ENCODE assay signal across 9 cellular contexts in the genomic region with DNA sequence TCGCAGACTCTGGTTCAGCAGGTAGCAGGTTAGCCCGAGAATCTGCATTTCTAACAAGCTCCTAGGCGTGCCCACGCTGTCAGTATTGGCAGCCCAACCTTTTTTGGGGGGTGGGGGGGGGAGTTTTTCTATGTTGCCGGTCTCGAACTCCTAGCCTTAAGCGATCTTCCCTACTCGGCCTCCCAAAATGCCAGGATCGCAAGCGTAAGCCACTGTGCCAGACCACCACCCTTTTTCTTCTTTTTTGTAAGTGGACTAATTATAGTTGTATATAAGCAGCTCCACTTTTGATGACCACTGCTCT. TPM values are rescaled to one million over a fixed set of nuclear protein-coding genes. Genes with fewer than 3 reads are reported as not detected.
DNase-seq lines count a peak whose midpoint lies in the region; ATAC-seq and TF ChIP-seq lines count a peak whose summit lies in the region.
"Had no signal": no experiment of that assay in that cellular context is flagged by ENCODE, and none has a peak within 500 bp of the region (broad histone marks: within the 10 kb centered on the region; RNA-seq: fewer than 3 reads in every experiment).

No MANE protein-coding gene starts in this region.

- H4K20me1 ChIP-seq in DND-41 (ENCODE audit: insufficient read depth, low read length): peaks cover 7% of the 10 kb centered on the region; the same call in 1 of the 2 replicates

- peak overlapping the region; percentile 99 for H3K4me3 Mint-ChIP-seq in central memory CD8-positive, alpha-beta T cell
- H3K4me3 Mint-ChIP-seq in natural killer cell treated with Interleukin-12 subunit alpha and Interleukin-12 subunit beta and Interleukin-15 and Interleukin-18, amount 100 ng/mL, for 72 hours: peak overlapping the region; percentile 97

- no peaks in the 10 kb centered on the region for H3K9me3 Mint-ChIP-seq in central memory CD8-positive, alpha-beta T cell
- H3K9me3 Mint-ChIP-seq in natural killer cell treated with Interleukin-12 subunit alpha and Interleukin-12 subunit beta and Interleukin-15 and Interleukin-18, amount 100 ng/mL, for 72 hours: no peaks in the 10 kb centered on the region

- DNase-seq in DND-41: no peak
- DNase-seq in central memory CD8-positive, alpha-beta T cell (ENCODE audit: low spot score in 2 of 2): no peak
- no peak for DNase-seq in natural killer cell treated with Interleukin-12 subunit alpha and Interleukin-12 subunit beta and Interleukin-15 and Interleukin-18, amount 100 ng/mL, for 72 hours (ENCODE audit: low spot score)
- DNase-seq in dermis blood vessel endothelial cell: no peak
- DNase-seq in cerebellar cortex (ENCODE audit: low spot score): no peak

- peak overlapping the region; percentile 93 for H3K4me2 ChIP-seq in DND-41 (ENCODE audit: insufficient read depth, low read length)

- H3K9me3 ChIP-seq in DND-41 (ENCODE audit: insufficient read depth, low read length, severe bottlenecking): no peaks in the 10 kb centered on the region

- peak overlapping the region; percentile 87 for H2AFZ ChIP-seq in DND-41 (ENCODE audit: low read depth, low read length)

- peaks cover 8% of the 10 kb centered on the region for H3K36me3 ChIP-seq in DND-41 (ENCODE audit: insufficient read depth, low read length)

- peaks cover 35% of the 10 kb centered on the region for H3K4me1 ChIP-seq in DND-41 (ENCODE audit: insufficient read depth, low read length)

- peak overlapping the region; percentile 74 for H3K27ac ChIP-seq in DND-41 (ENCODE audit: low read length)

- peak overlapping the region; percentile 94 for H3K27ac Mint-ChIP-seq in central memory CD8-positive, alpha-beta T cell (ENCODE audit: low read depth)
- peak overlapping the region; percentile 88 to 97 for H3K27ac Mint-ChIP-seq in natural killer cell treated with Interleukin-12 subunit alpha and Interleukin-12 subunit beta and Interleukin-15 and Interleukin-18, amount 100 ng/mL, for 72 hours

- peaks cover 45% of the 10 kb centered on the region for H3K79me2 ChIP-seq in DND-41 (ENCODE audit: insufficient read depth, low read length)

- ATAC-seq in DND-41 (ENCODE audit: insufficient read depth, low read depth) (no peak), HG03095 (IDR thresholded peaks at IDR 0.05; ENCODE audit: unreplicated experiment) (peak; percentile 13), HG03442 (IDR thresholded peaks at IDR 0.05; ENCODE audit: unreplicated experiment) (no peak), HG03039 (IDR thresholded peaks at IDR 0.05; ENCODE audit: unreplicated experiment) (no peak)
- no peak for ATAC-seq in central memory CD8-positive, alpha-beta T cell (replicated peaks; ENCODE audit: extremely low read depth, poor library complexity, severe bottlenecking)
- no peak for ATAC-seq in natural killer cell treated with Interleukin-12 subunit alpha and Interleukin-12 subunit beta and Interleukin-15 and Interleukin-18, amount 100 ng/mL, for 72 hours

- peak overlapping the region; percentile 68 for H3K9ac ChIP-seq in DND-41 (ENCODE audit: low read depth, low read length)

- no peaks in the 10 kb centered on the region for H3K27me3 Mint-ChIP-seq in central memory CD8-positive, alpha-beta T cell
- H3K27me3 Mint-ChIP-seq in natural killer cell treated with Interleukin-12 subunit alpha and Interleukin-12 subunit beta and Interleukin-15 and Interleukin-18, amount 100 ng/mL, for 72 hours: no peaks in the 10 kb centered on the region

- H3K36me3 Mint-ChIP-seq in central memory CD8-positive, alpha-beta T cell (ENCODE audit: insufficient read depth): peaks cover 21% of the 10 kb centered on the region
- no peaks in the 10 kb centered on the region for H3K36me3 Mint-ChIP-seq in natural killer cell treated with Interleukin-12 subunit alpha and Interleukin-12 subunit beta and Interleukin-15 and Interleukin-18, amount 100 ng/mL, for 72 hours

- H3K27me3 ChIP-seq in DND-41 (ENCODE audit: insufficient read depth, low read length, poor library complexity): no peaks in the 10 kb centered on the region

- peak overlapping the region; percentile 45 to 96; a peak in 3 of 4 replicates for H3K4me3 ChIP-seq in DND-41 (ENCODE audit: low read depth in 1 of 2, low read length in 2 of 2)

- H3K4me1 Mint-ChIP-seq in central memory CD8-positive, alpha-beta T cell: peaks cover 28% of the 10 kb centered on the region
- peaks cover 15 to 36% of the 10 kb centered on the region in 2 donors for H3K4me1 Mint-ChIP-seq in natural killer cell treated with Interleukin-12 subunit alpha and Interleukin-12 subunit beta and Interleukin-15 and Interleukin-18, amount 100 ng/mL, for 72 hours (ENCODE audit: low read depth in 2 of 2)

- TF ChIP-seq CTCF in DND-41 (IDR thresholded peaks at IDR 0.05; ENCODE audit: borderline replicate concordance, extremely low read depth, low read length, poor library complexity, severe bottlenecking): no peak

RNA-seq across cellular contexts. Expression of a gene that starts 0.5 kb away (rescaled TPM):
- 10 to 100 TPM; 13.4 to 25.2 TPM for total RNA-seq in natural killer cell treated with Interleukin-12 subunit alpha and Interleukin-12 subunit beta and Interleukin-15 and Interleukin-18, amount 100 ng/mL, for 72 hours
- total RNA-seq in dermis blood vessel endothelial cell: 6.8 and 11.3 TPM in 2 replicates

RNA-seq across cellular contexts. Expression of a gene that starts 19.3 kb away (rescaled TPM):
- total RNA-seq in natural killer cell treated with Interleukin-12 subunit alpha and Interleukin-12 subunit beta and Interleukin-15 and Interleukin-18, amount 100 ng/mL, for 72 hours: not detected
- not detected in 2 replicates for total RNA-seq in dermis blood vessel endothelial cell
- total RNA-seq: RPMI7951 had no signal
